Comparison of ENCODE assay signal across 34 cellular contexts in genomic region chr6:149225370-149225769, GRCh38.
"Had no signal": no experiment of that assay in that cellular context is flagged by ENCODE, and none has a peak within 500 bp of the region (broad histone marks: within the 10 kb centered on the region; RNA-seq: fewer than 3 reads in every experiment).

No MANE protein-coding gene starts in this region.

- H3K27ac Mint-ChIP-seq: activated CD4-positive, alpha-beta T cell treated with anti-CD3 and anti-CD28 coated beads, Interleukin-2, amount 10 ng/mL, durations not matched to agents 24 days and 14 days; activated CD8-positive, alpha-beta T cell treated with anti-CD3 and anti-CD28 coated beads, Interleukin-2, amount 10 ng/mL, durations not matched to agents 7 days and 5 days; activated naive CD4-positive, alpha-beta T cell treated with anti-CD3 and anti-CD28 coated beads for 36 hours; activated naive CD4-positive, alpha-beta T cell treated with anti-CD3 and anti-CD28 coated beads, Interleukin-2, amount 50 U/mL, for 72 hours; activated T-cell treated with anti-CD3 and anti-CD28 coated beads, Interleukin-2, amount 50 U/mL, for 24 hours; activated T-helper 1 cell treated with anti-CD3 and anti-CD28 coated beads, Interleukin-12 subunit alpha, Interleukin-12 subunit beta, Interleukin-2, Interleukin-4 antibody, amounts not matched to agents 30 ng/mL and 10 ng/mL and 1 ng/mL, durations not matched to agents 14 hours and 24 hours and 36 hours had no signal

- H3K27ac ChIP-seq: adrenal gland, body of pancreas, Peyer's patch, RWPE1 had no signal

- H3K27me3 ChIP-seq: adrenal gland, body of pancreas, MG63, Peyer's patch had no signal

- H3K9me3 Mint-ChIP-seq: activated naive CD4-positive, alpha-beta T cell treated with anti-CD3 and anti-CD28 coated beads for 36 hours; activated naive CD4-positive, alpha-beta T cell treated with anti-CD3 and anti-CD28 coated beads, Interleukin-2, amount 50 U/mL, for 72 hours; activated T-cell treated with anti-CD3 and anti-CD28 coated beads, Interleukin-2, amount 50 U/mL, for 24 hours had no signal

- H3K9me3 ChIP-seq: adrenal gland, body of pancreas, MG63, Peyer's patch had no signal

- H3K36me3 ChIP-seq: adrenal gland, MG63, Peyer's patch had no signal

- DNase-seq: activated CD4-positive, alpha-beta T cell treated with anti-CD3 and anti-CD28 coated beads, Interleukin-2, amount 10 ng/mL, durations not matched to agents 24 days and 14 days; activated CD4-positive, alpha-beta T cell treated with anti-CD3 and anti-CD28 coated beads, Interleukin-2, amount 50 U/mL, for 4 hours; activated CD8-positive, alpha-beta T cell treated with anti-CD3 and anti-CD28 coated beads, Interleukin-2, amount 10 ng/mL, durations not matched to agents 7 days and 5 days; activated gamma-delta T cell treated with Interleukin-2 at 50 U/mL for 16 hours; activated naive CD4-positive, alpha-beta T cell treated with anti-CD3 and anti-CD28 coated beads for 36 hours; activated T-cell treated with anti-CD3 and anti-CD28 coated beads, Interleukin-2, amount 50 U/mL, for 24 hours; adrenal gland; body of pancreas; central memory CD4-positive, alpha-beta T cell; Kasumi-1; KG1; MG63; NCI-H1048; NCI-H1105 treated with DMSO at 0.1 percent for 48 hours; NCI-H1436; NCI-H1694; NCI-H1930; NCI-H2081 treated with DMSO at 0.1 percent for 48 hours; NCI-H226; NCI-H446 treated with DMSO at 0.1 percent for 48 hours; NCI-H524; NCI-H69; NK-92 treated with Interleukin-12 subunit alpha and Interleukin-12 subunit beta, amount 100 ng/mL, for 24 hours; PC-3; Peyer's patch; SW 1271; T-helper 1 cell; T1000 had no signal

- H3K27me3 Mint-ChIP-seq: activated CD4-positive, alpha-beta T cell treated with anti-CD3 and anti-CD28 coated beads, Interleukin-2, amount 10 ng/mL, durations not matched to agents 24 days and 14 days; activated T-cell treated with anti-CD3 and anti-CD28 coated beads, Interleukin-2, amount 50 U/mL, for 24 hours had no signal

- FAIRE-seq: astrocyte, bronchial epithelial cell had no signal

- H3K4me1 ChIP-seq: adrenal gland had no signal

- H3K4me3 ChIP-seq: adrenal gland, body of pancreas, MG63, Peyer's patch had no signal

- H3K4me3 Mint-ChIP-seq: activated CD4-positive, alpha-beta T cell treated with anti-CD3 and anti-CD28 coated beads, Interleukin-2, amount 10 ng/mL, durations not matched to agents 24 days and 14 days; activated CD8-positive, alpha-beta T cell treated with anti-CD3 and anti-CD28 coated beads, Interleukin-2, amount 10 ng/mL, durations not matched to agents 7 days and 5 days; activated naive CD4-positive, alpha-beta T cell treated with anti-CD3 and anti-CD28 coated beads for 36 hours; activated T-cell treated with anti-CD3 and anti-CD28 coated beads, Interleukin-2, amount 50 U/mL, for 24 hours; activated T-helper 1 cell treated with anti-CD3 and anti-CD28 coated beads, Interleukin-12 subunit alpha, Interleukin-12 subunit beta, Interleukin-2, Interleukin-4 antibody, amounts not matched to agents 30 ng/mL and 10 ng/mL and 1 ng/mL, durations not matched to agents 14 hours and 24 hours and 36 hours had no signal

- ATAC-seq: activated CD8-positive, alpha-beta T cell treated with anti-CD3 and anti-CD28 coated beads, Interleukin-2, amount 10 ng/mL, durations not matched to agents 7 days and 5 days; activated naive CD4-positive, alpha-beta T cell treated with anti-CD3 and anti-CD28 coated beads, Interleukin-2, amount 50 U/mL, for 72 hours; body of pancreas; PC-3; Right ventricle myocardium inferior had no signal
